In genomic region chr20:62725596-62726268, GRCh38 we compare ENCODE assay signal across 25 cellular contexts. TPM values are rescaled to one million over a fixed set of nuclear protein-coding genes. Genes with fewer than 3 reads are reported as not detected.
"Had no signal": no experiment of that assay in that cellular context is flagged by ENCODE, and none has a peak within 500 bp of the region (broad histone marks: within the 10 kb centered on the region; RNA-seq: fewer than 3 reads in every experiment).

No MANE protein-coding gene starts in this region.

- H3K4me1 Mint-ChIP-seq: endodermal cell, memory B cell, neural crest cell had no signal

- H3K9me3 ChIP-seq: psoas muscle had no signal

- DNase-seq: activated CD4-positive, alpha-beta T cell treated with anti-CD3 and anti-CD28 coated beads for 1 hour; activated CD4-positive, alpha-beta T cell treated with anti-CD3 and anti-CD28 coated beads, Interleukin-2, amount 50 U/mL, for 4 hours; activated gamma-delta T cell treated with Interleukin-2 at 50 U/mL for 16 hours; activated T-cell treated with anti-CD3 and anti-CD28 coated beads, Interleukin-2, amount 50 U/mL, for 72 hours; amniotic stem cell; endodermal cell; foreskin keratinocyte; hypothalamus; islet precursor cell; naive B cell; spleen; stimulated activated CD4-positive, alpha-beta T cell treated with anti-CD3 and anti-CD28 coated beads, Interleukin-4, amount 100 ng/mL, for 4 hours; SW 1271; WERI-Rb-1 had no signal

- H3K36me3 ChIP-seq: cardiac muscle cell, left lung, spleen, thoracic aorta, WERI-Rb-1 had no signal

- H3K27ac Mint-ChIP-seq: activated naive CD4-positive, alpha-beta T cell treated with anti-CD3 and anti-CD28 coated beads, Interleukin-2, amount 50 U/mL, for 72 hours; activated T-cell treated with anti-CD3 and anti-CD28 coated beads, Interleukin-2, amount 50 U/mL, for 72 hours; endodermal cell; memory B cell; naive B cell; stimulated activated memory B cell treated with anti-CD40 and anti-IgM and Interleukin-4, amounts not matched to agents 10 μg/mL and 1 μg/mL and 100 μg/mL, for 72 hours had no signal

- H3K4me3 ChIP-seq: cardiac muscle cell, left lung, psoas muscle, spleen, thoracic aorta had no signal

- H3K4me1 ChIP-seq: foreskin keratinocyte, psoas muscle had no signal

- H3K4me3 Mint-ChIP-seq: activated T-cell treated with anti-CD3 and anti-CD28 coated beads, Interleukin-2, amount 50 U/mL, for 72 hours; endodermal cell; memory B cell; naive B cell; neural crest cell; stimulated activated memory B cell treated with anti-CD40 and anti-IgM and Interleukin-4, amounts not matched to agents 10 μg/mL and 1 μg/mL and 100 μg/mL, for 72 hours had no signal

- H3K27me3 ChIP-seq: cardiac muscle cell had no signal

- H3K36me3 Mint-ChIP-seq: memory B cell; stimulated activated memory B cell treated with anti-CD40 and anti-IgM and Interleukin-4, amounts not matched to agents 10 μg/mL and 1 μg/mL and 100 μg/mL, for 72 hours had no signal

- ATAC-seq: activated naive CD4-positive, alpha-beta T cell treated with anti-CD3 and anti-CD28 coated beads, Interleukin-2, amount 50 U/mL, for 72 hours; activated T-cell treated with anti-CD3 and anti-CD28 coated beads, Interleukin-2, amount 50 U/mL, for 72 hours; foreskin keratinocyte; left lung; psoas muscle; stimulated activated memory B cell treated with anti-CD40 and anti-IgM and Interleukin-4, amounts not matched to agents 10 μg/mL and 1 μg/mL and 100 μg/mL, for 72 hours had no signal

- H3K27ac ChIP-seq: cardiac muscle cell, epithelial cell of prostate, foreskin keratinocyte, left lung, psoas muscle, spleen, thoracic aorta, WERI-Rb-1 had no signal

RNA-seq across cellular contexts. Expression of gene NTSR1, which starts 17.1 kb away (rescaled TPM):
- total RNA-seq: activated CD8-positive, alpha-beta memory T cell treated with anti-CD3 and anti-CD28 coated beads for 36 hours; activated naive CD4-positive, alpha-beta T cell treated with anti-CD3 and anti-CD28 coated beads, Interleukin-2, amount 50 U/mL, for 72 hours; activated T-cell treated with anti-CD3 and anti-CD28 coated beads, Interleukin-2, amount 50 U/mL, for 72 hours; neural crest cell; thoracic aorta; ureter had no signal
